In genomic region chr1:109567823-109568222, GRCh38 we compare ENCODE assay signal across 26 cellular contexts. TPM values are rescaled to one million over a fixed set of nuclear protein-coding genes. Genes with fewer than 3 reads are reported as not detected.
DNase-seq lines count a peak whose midpoint lies in the region; ATAC-seq and FAIRE-seq lines count a peak whose summit lies in the region.
"Had no signal": no experiment of that assay in that cellular context is flagged by ENCODE, and none has a peak within 500 bp of the region (broad histone marks: within the 10 kb centered on the region; RNA-seq: fewer than 3 reads in every experiment).

No MANE protein-coding gene starts in this region.

- H4K91ac ChIP-seq in mesenchymal stem cell (ENCODE audit: low read length): no peak overlapping the region

- in situ Hi-C loops in G401 (cut with HindIII; ENCODE audit: low sequenced_read_pairs): no loop called here

- H2BK5ac ChIP-seq in mesenchymal stem cell (ENCODE audit: low read depth, low read length, poor library complexity, severe bottlenecking): no peak overlapping the region

- no peak overlapping the region for H3K9ac ChIP-seq in BLaER1 treated with 17β-estradiol and CSF1 and Interleukin-3, amounts not matched to agents 10 nM and 100 nM
- H3K9ac ChIP-seq in mesenchymal stem cell (ENCODE audit: low read length): no peak overlapping the region
- H3K9ac ChIP-seq: neural progenitor cell had no signal

- no peak overlapping the region for H3K4me3 ChIP-seq in BLaER1 treated with 17β-estradiol and CSF1 and Interleukin-3, amounts not matched to agents 10 nM and 100 nM
- no peak overlapping the region for H3K4me3 ChIP-seq in mesenchymal stem cell (ENCODE audit: insufficient read depth in 1 of 2, low read depth in 1 of 2, low read length in 2 of 2)
- H3K4me3 ChIP-seq: neural progenitor cell, prostate gland, testis, vagina had no signal

- H4K20me1 ChIP-seq in BLaER1 treated with 17β-estradiol and CSF1 and Interleukin-3, amounts not matched to agents 10 nM and 100 nM: peaks cover 76 to 100% (median 100%) of the 10 kb centered on the region in 11 experiments

- H2BK120ac ChIP-seq in mesenchymal stem cell (ENCODE audit: low read depth, low read length): no peak overlapping the region

- H2AK5ac ChIP-seq in mesenchymal stem cell (ENCODE audit: low read length, severe bottlenecking): no peak overlapping the region

- H3K14ac ChIP-seq in mesenchymal stem cell (ENCODE audit: low read length in 2 of 2): no peak overlapping the region

- H2AFZ ChIP-seq in mesenchymal stem cell (ENCODE audit: low read depth, low read length): no peak overlapping the region
- H2AFZ ChIP-seq: neural progenitor cell had no signal

- peak; percentile 49 for FAIRE-seq in RCC 7860 (lab: Jason Lieb, UNC)
- FAIRE-seq: bronchial epithelial cell, endometrium had no signal

- no peaks in the 10 kb centered on the region for H3K79me1 ChIP-seq in mesenchymal stem cell (replicated peaks; ENCODE audit: low read length, poor library complexity, severe bottlenecking)

- no peak overlapping the region for H2BK12ac ChIP-seq in mesenchymal stem cell (ENCODE audit: low read length in 2 of 2)

- H3K36me3 ChIP-seq in BLaER1 treated with 17β-estradiol and CSF1 and Interleukin-3, amounts not matched to agents 10 nM and 100 nM: peaks cover 0 to 26% (median 8%) of the 10 kb centered on the region in 11 experiments; a peak in 6 of 22 replicates
- no peaks in the 10 kb centered on the region for H3K36me3 ChIP-seq in mesenchymal stem cell (ENCODE audit: control insufficient read depth in 1 of 2, insufficient read depth in 2 of 2, low read depth in 1 of 2, low read length in 2 of 2)
- H3K36me3 ChIP-seq: neural progenitor cell, prostate gland, vagina had no signal

- H3K27ac ChIP-seq in BLaER1 treated with 17β-estradiol and CSF1 and Interleukin-3, amounts not matched to agents 10 nM and 100 nM: no peak overlapping the region
- H3K27ac ChIP-seq in mesenchymal stem cell (ENCODE audit: low read length, poor library complexity, severe bottlenecking): peak overlapping the region; percentile 32
- H3K27ac ChIP-seq: neural progenitor cell, prostate gland, testis, vagina had no signal

- peak overlapping the region in 10 of 11 experiments; percentile 23 to 84 (median 53); a peak in 15 of 22 replicates for H3K4me2 ChIP-seq in BLaER1 treated with 17β-estradiol and CSF1 and Interleukin-3, amounts not matched to agents 10 nM and 100 nM
- no peak overlapping the region for H3K4me2 ChIP-seq in mesenchymal stem cell (ENCODE audit: low read length, poor library complexity, severe bottlenecking)
- H3K4me2 ChIP-seq: neural progenitor cell had no signal

- H4K8ac ChIP-seq in mesenchymal stem cell (ENCODE audit: low read length): no peak overlapping the region

- peaks cover 18 to 91% (median 23%) of the 10 kb centered on the region in 10 experiments for H3K4me1 ChIP-seq in BLaER1 treated with 17β-estradiol and CSF1 and Interleukin-3, amounts not matched to agents 10 nM and 100 nM
- H3K4me1 ChIP-seq in mesenchymal stem cell (ENCODE audit: control insufficient read depth, insufficient read depth, low read depth, low read length): peaks cover 9% of the 10 kb centered on the region

- no peaks in the 10 kb centered on the region for H3K27me3 ChIP-seq in BLaER1 treated with 17β-estradiol and CSF1 and Interleukin-3, amounts not matched to agents 10 nM and 100 nM
- no peaks in the 10 kb centered on the region for H3K27me3 ChIP-seq in mesenchymal stem cell (ENCODE audit: control insufficient read depth in 1 of 2, insufficient read depth in 1 of 2, low read length in 2 of 2)
- H3K27me3 ChIP-seq: neural progenitor cell, testis, vagina had no signal

- no peak overlapping the region for H3K4ac ChIP-seq in mesenchymal stem cell (ENCODE audit: low read depth in 1 of 2, low read length in 2 of 2)

- H2BK15ac ChIP-seq in mesenchymal stem cell (ENCODE audit: low read depth, poor library complexity, severe bottlenecking): no peak overlapping the region

- no peak for ATAC-seq in stimulated activated naive CD8-positive, alpha-beta T cell treated with anti-CD3 and anti-CD28 coated beads, Interleukin-15, Interleukin-2, amounts not matched to agents 100 U/mL and 50 U/mL, for 24 hours
- ATAC-seq in HG03469 (IDR thresholded peaks at IDR 0.05; ENCODE audit: unreplicated experiment) (no peak), GM21576 (IDR thresholded peaks at IDR 0.05; ENCODE audit: unreplicated experiment) (no peak)

- no peaks in the 10 kb centered on the region for H3K9me3 ChIP-seq in BLaER1 treated with 17β-estradiol and CSF1 and Interleukin-3, amounts not matched to agents 10 nM and 100 nM (replicated peaks in 1 of 11)
- H3K9me3 ChIP-seq in mesenchymal stem cell (ENCODE audit: control insufficient read depth, low read length): no peaks in the 10 kb centered on the region
- H3K9me3 ChIP-seq: prostate gland, testis, vagina had no signal

- no peak overlapping the region for H3K23ac ChIP-seq in mesenchymal stem cell (ENCODE audit: low read length in 2 of 2)

- no peak overlapping the region for H3K18ac ChIP-seq in mesenchymal stem cell (ENCODE audit: low read depth in 1 of 2, low read length in 2 of 2)

- DNase-seq in G401 (ENCODE audit: low spot score): peak; percentile 20
- DNase-seq in RCC 7860 (ENCODE audit: low spot score): no peak
- DNase-seq in mesenchymal stem cell: no peak
- no peak for DNase-seq in stimulated activated naive CD8-positive, alpha-beta T cell treated with anti-CD3 and anti-CD28 coated beads, Interleukin-15, Interleukin-2, amounts not matched to agents 100 U/mL and 50 U/mL, for 24 hours
- no peak for DNase-seq in middle frontal gyrus (ENCODE audit: extremely low spot score, low spot score)
- DNase-seq: activated CD4-positive, alpha-beta memory T cell treated with anti-CD3 and anti-CD28 coated beads, Interleukin-2, amount 10 ng/mL, durations not matched to agents 7 days and 5 days; activated T-cell treated with anti-CD3 and anti-CD28 coated beads, Interleukin-2, amount 50 U/mL, for 1 hour; amniotic stem cell; DMS79; GOT3; midbrain; NCI-H2227 treated with DMSO at 0.1 percent for 48 hours; OCI-M1; SHP77; stimulated activated CD4-positive, alpha-beta T cell treated with anti-CD3 and anti-CD28 coated beads, Interleukin-1b, Interleukin-23, amount 100 ng/mL, for 48 hours; T1000; testis had no signal

RNA-seq across cellular contexts. Expression of gene GNAI3, which starts 19.4 kb away (rescaled TPM):
- total RNA-seq in G401 (2014; rRNA removed; shearing (Covaris generic)): 6.8 and 8.9 TPM in 2 replicates
- 6.2 TPM for polyA plus RNA-seq in mesenchymal stem cell (2013, experiment 1 of 2)
- 6.5 TPM for polyA plus RNA-seq in mesenchymal stem cell (2013, experiment 2 of 2)

RNA-seq across cellular contexts. Expression of gene GPR61, which starts 28.2 kb away (rescaled TPM):
- total RNA-seq in G401 (2014; rRNA removed; shearing (Covaris generic)): not detected in 2 replicates
- polyA plus RNA-seq in mesenchymal stem cell (2013, experiment 1 of 2): not detected
- not detected for polyA plus RNA-seq in mesenchymal stem cell (2013, experiment 2 of 2)
- total RNA-seq: bronchial epithelial cell, vagina had no signal
- polyA plus RNA-seq: AG04450 had no signal

RNA-seq across cellular contexts. Expression of gene GNAT2, which starts 51.6 kb away (rescaled TPM):
- not detected in 2 replicates for total RNA-seq in G401 (2014; rRNA removed; shearing (Covaris generic))
- 0.08 TPM for polyA plus RNA-seq in mesenchymal stem cell (2013, experiment 1 of 2)
- 0.26 TPM for polyA plus RNA-seq in mesenchymal stem cell (2013, experiment 2 of 2)
- total RNA-seq: activated CD4-positive, alpha-beta memory T cell treated with anti-CD3 and anti-CD28 coated beads, Interleukin-2, amount 10 ng/mL, durations not matched to agents 7 days and 5 days; prostate gland; vagina had no signal

RNA-seq across cellular contexts. Expression of gene AMPD2, which starts 51.8 kb away (rescaled TPM):
- total RNA-seq in G401 (2014; rRNA removed; shearing (Covaris generic)): 90.0 and 101 TPM in 2 replicates
- polyA plus RNA-seq in mesenchymal stem cell (2013, experiment 1 of 2): 61.6 TPM
- 55.5 TPM for polyA plus RNA-seq in mesenchymal stem cell (2013, experiment 2 of 2)

RNA-seq across cellular contexts. Expression of gene AMIGO1, which starts 58.3 kb away (rescaled TPM):
- total RNA-seq in G401 (2014; rRNA removed; shearing (Covaris generic)): 0.07 and 0.25 TPM in 2 replicates
- 0.36 TPM for polyA plus RNA-seq in mesenchymal stem cell (2013, experiment 1 of 2)
- polyA plus RNA-seq in mesenchymal stem cell (2013, experiment 2 of 2): 0.36 TPM
